Comparison of ENCODE assay signal across 18 cellular contexts in genomic region chr6:30897882-30898281, GRCh38. TPM values are rescaled to one million over a fixed set of nuclear protein-coding genes. Genes with fewer than 3 reads are reported as not detected.
DNase-seq lines count a peak whose midpoint lies in the region; ATAC-seq, FAIRE-seq and TF ChIP-seq lines count a peak whose summit lies in the region.
"Had no signal": no experiment of that assay in that cellular context is flagged by ENCODE, and none has a peak within 500 bp of the region (broad histone marks: within the 10 kb centered on the region; RNA-seq: fewer than 3 reads in every experiment).

No MANE protein-coding gene starts in this region.

- H3K27ac ChIP-seq in SK-N-SH (ENCODE audit: low read depth in 2 of 2, low read length in 1 of 2) (no peak overlapping the region), K562 (ENCODE audit: extremely low read depth, low read depth, low read length) (no peak overlapping the region)
- H3K27ac ChIP-seq: 22Rv1, GM23248 had no signal

- no peak overlapping the region for H3K4me3 ChIP-seq in SK-N-SH (ENCODE audit: low read depth in 2 of 2, low read length in 1 of 2)
- H3K4me3 ChIP-seq in K562 = no peak overlapping the region
- H3K4me3 ChIP-seq: GM23248, HAP-1 had no signal

- no peak for TF ChIP-seq POLR2A in K562 (conservative IDR thresholded peaks at IDR 0.05)

- TF ChIP-seq EP300 in SK-N-SH (IDR thresholded peaks at IDR 0.05; ENCODE audit: borderline replicate concordance in 1 of 2, low read depth in 1 of 2, low read length in 1 of 2) = no peak
- no peak for TF ChIP-seq EP300 in K562 (IDR thresholded peaks at IDR 0.05; ENCODE audit: low read length)

- H3K9me3 ChIP-seq in SK-N-SH (no peaks in the 10 kb centered on the region), K562 (replicated peaks; ENCODE audit: control insufficient read depth, insufficient read depth, low read depth, low read length) (no peaks in the 10 kb centered on the region)
- H3K9me3 ChIP-seq: HAP-1 had no signal

- 79% methylated on average over 4 of the region's 16 CpGs for WGBS in SK-N-SH (ENCODE audit: low lambda C conversion rate)
- WGBS in K562 (ENCODE audit: insufficient coverage, low coverage, missing lambda C conversion rate) = 89% methylated on average over 15 of the region's 16 CpGs

- no peaks in the 10 kb centered on the region for H3K79me2 ChIP-seq in SK-N-SH (ENCODE audit: insufficient read depth)
- no peaks in the 10 kb centered on the region for H3K79me2 ChIP-seq in K562 (ENCODE audit: control insufficient read depth, insufficient read depth, low read length)

- BruUV-seq in K562 (replicated peaks; lab: Mats Ljungman, UMichigan) = no TSS peak

- peak overlapping the region; percentile 35 for H3K27ac Mint-ChIP-seq in neural crest cell (ENCODE audit: unreplicated experiment)
- H3K27ac Mint-ChIP-seq: CD14-positive monocyte; CD8-positive, alpha-beta T cell had no signal

- no peaks in the 10 kb centered on the region for H4K20me1 ChIP-seq in SK-N-SH (ENCODE audit: insufficient read depth)
- H4K20me1 ChIP-seq in K562 (replicated peaks; ENCODE audit: control insufficient read depth, insufficient read depth, low read length) = no peaks in the 10 kb centered on the region; the same call in 1 of the 2 replicates

- POLR2A ChIA-PET in SK-N-SH (lab: Yijun Ruan, JAX) (no interaction called here), K562 (lab: Yijun Ruan, JAX) (interaction anchor here (1.9 to 2.5 kb wide), 2 partner anchors 8 to 10 kb away, joined by 4 to 10 read pairs; partner anchors contain the start of gene GTF2H4)

- DNase-seq in SK-N-SH (peak; percentile 10), K562 (ENCODE audit: extremely low read depth in 1 of 4, low spot score in 3 of 4) (no peak), neural crest cell (ENCODE audit: low read depth, low spot score) (no peak), medulla oblongata (ENCODE audit: extremely low spot score) (no peak), NCI-H82 treated with DMSO at 0.1 percent for 48 hours (lab: John Stamatoyannopoulos, UW; ENCODE audit: unreplicated experiment) (no peak)
- DNase-seq: CD8-positive, alpha-beta T cell; COR-L47; GF-D8; GM23248; KBM-7 had no signal

- H3K9me2 ChIP-seq in SK-N-SH = no peaks in the 10 kb centered on the region

- H3K4me2 ChIP-seq in SK-N-SH (no peak overlapping the region), K562 (ENCODE audit: insufficient read depth, low read length) (no peak overlapping the region)

- intact Hi-C loops in K562 (cut with micrococcal nuclease) = no loop called here

- CTCF ChIA-PET in SK-N-SH (lab: Yijun Ruan, JAX) = no interaction called here
- CTCF ChIA-PET in K562 (lab: Yijun Ruan, JAX; ENCODE audit: low intra/inter-chr PET ratio) = no interaction called here

- TF ChIP-seq RAD21 in SK-N-SH (IDR thresholded peaks at IDR 0.05; ENCODE audit: low read length) = no peak
- TF ChIP-seq RAD21 in K562 (CRISPR knock-in tag; conservative IDR thresholded peaks at IDR 0.05 in 1 of 2, IDR thresholded peaks at IDR 0.05 in 1 of 2) = no peak

- H3K9ac ChIP-seq in SK-N-SH = no peak overlapping the region
- H3K9ac ChIP-seq in K562 (ENCODE audit: insufficient read depth in 1 of 2, low read depth in 2 of 2, low read length in 2 of 2) = no peak overlapping the region
- H3K9ac ChIP-seq: GM23248 had no signal

- H3K9me3 Mint-ChIP-seq in neural crest cell = no peaks in the 10 kb centered on the region
- H3K9me3 Mint-ChIP-seq: CD14-positive monocyte; CD8-positive, alpha-beta T cell had no signal

- no peak for FAIRE-seq in K562 (lab: Jason Lieb, UNC)
- FAIRE-seq: HTR-8/SVneo had no signal

- peaks cover 10% of the 10 kb centered on the region for H3K36me3 Mint-ChIP-seq in neural crest cell (ENCODE audit: low read depth)

- in situ Hi-C loops in K562 (cut with MboI) = no loop called here

- H3K4me1 Mint-ChIP-seq in neural crest cell = peaks cover 14% of the 10 kb centered on the region
- H3K4me1 Mint-ChIP-seq: CD14-positive monocyte had no signal

- no peak overlapping the region for H3K4me3 Mint-ChIP-seq in neural crest cell
- H3K4me3 Mint-ChIP-seq: CD14-positive monocyte; CD8-positive, alpha-beta T cell had no signal

- peaks cover under 1% of the 10 kb centered on the region for H3F3A ChIP-seq in SK-N-SH (replicated peaks; ENCODE audit: insufficient read depth)

- H3K27me3 ChIP-seq in SK-N-SH (ENCODE audit: insufficient read depth) = no peaks in the 10 kb centered on the region
- H3K27me3 ChIP-seq in K562 (ENCODE audit: control insufficient read depth in 2 of 2, insufficient read depth in 2 of 2, low read length in 2 of 2) = no peaks in the 10 kb centered on the region

- H3K9me1 ChIP-seq in K562 (ENCODE audit: control insufficient read depth, insufficient read depth, low read length) = no peaks in the 10 kb centered on the region

- H3K4me1 ChIP-seq in SK-N-SH (ENCODE audit: control insufficient read depth in 1 of 2, insufficient read depth in 2 of 2, low read depth in 1 of 2, low read length in 1 of 2) (no peaks in the 10 kb centered on the region), K562 (replicated peaks in 1 of 2; ENCODE audit: control insufficient read depth in 2 of 2, insufficient read depth in 2 of 2, low read length in 2 of 2) (peaks cover 0 to 11% of the 10 kb centered on the region in 2 experiments; a peak in 1 of 5 replicates)
- H3K4me1 ChIP-seq: HAP-1 had no signal

- no peak overlapping the region for H2AFZ ChIP-seq in SK-N-SH (ENCODE audit: low read depth)
- H2AFZ ChIP-seq in K562 (ENCODE audit: low read depth, low read length) = no peak overlapping the region
- H2AFZ ChIP-seq: GM23248 had no signal

- H3K36me3 ChIP-seq in SK-N-SH (replicated peaks in 1 of 2; ENCODE audit: control insufficient read depth in 1 of 2, insufficient read depth in 2 of 2, low read length in 1 of 2) (peaks cover 9 to 55% of the 10 kb centered on the region in 2 experiments), K562 (ENCODE audit: control insufficient read depth, insufficient read depth, low read length) (peaks cover 60% of the 10 kb centered on the region; the same call in 2 of the 3 replicates)

- no peaks in the 10 kb centered on the region for H3K27me3 Mint-ChIP-seq in neural crest cell (ENCODE audit: low read depth)

- TF ChIP-seq CTCF in SK-N-SH (IDR thresholded peaks at IDR 0.05) (no peak), K562 (IDR thresholded peaks at IDR 0.05 in 2 of 3, conservative IDR thresholded peaks at IDR 0.05 in 1 of 3; ENCODE audit: insufficient read depth in 2 of 3, low read depth in 1 of 3, low read length in 3 of 3) (peak in 2 of 3 experiments; percentile 19 to 20; a peak in 1 of 6 replicates), neural crest cell (conservative IDR thresholded peaks at IDR 0.05) (no peak)

- ATAC-seq in SK-N-SH treated with all-trans-retinoic acid at 6 μM for 48 hours = no peak
- no peak for ATAC-seq in K562
- ATAC-seq in GM18520 (IDR thresholded peaks at IDR 0.05; ENCODE audit: unreplicated experiment) = no peak
- ATAC-seq: CD8-positive, alpha-beta T cell had no signal

RNA-seq across cellular contexts. Expression of gene GTF2H4, which starts 10.1 kb away (rescaled TPM):
- 30.7 and 34.9 TPM in 2 replicates for polyA plus RNA-seq in SK-N-SH (2012; rRNA removed)
- polyA plus RNA-seq in SK-N-SH (2012; cell fraction: cytosol; rRNA removed) = 17.5 and 22.3 TPM in 2 replicates
- polyA plus RNA-seq in SK-N-SH (2012; cell fraction: nucleus; rRNA removed) = 116 and 138 TPM in 2 replicates
- total RNA-seq in K562 (2011; cell fraction: chromatin; rRNA removed; ENCODE audit: low replicate concordance) = 228 and 428 TPM in 2 replicates
- 202 and 247 TPM in 2 replicates for total RNA-seq in K562 (2011; cell fraction: nucleolus; rRNA removed)
- total RNA-seq in K562 (2011; cell fraction: nucleoplasm; rRNA removed) = 179 and 226 TPM in 2 replicates
- 30.5 and 55.3 TPM in 2 replicates for total RNA-seq in K562 (2014; rRNA removed)
- total RNA-seq in K562 (2014; rRNA removed; fragmentation: Illumina TruSeq; extraction: Trizol) = 36.1 and 39.6 TPM in 2 replicates
- total RNA-seq in K562 (2015; rRNA removed; fragmentation: Illumina TruSeq; extraction: Trizol) = 38.3 and 38.6 TPM in 2 replicates
- 70.6 and 80.5 TPM in 2 replicates for total RNA-seq in K562 (2021)
- polyA plus RNA-seq in K562 (2011; rRNA removed) = 60.1 and 75.6 TPM in 2 replicates
- 57.7 and 65.7 TPM in 2 replicates for polyA plus RNA-seq in K562 (2011; cell fraction: cytosol; rRNA removed)
- 584 and 671 TPM in 2 replicates for polyA plus RNA-seq in K562 (2011; cell fraction: nucleus; rRNA removed)
- 66.1 and 69.0 TPM in 2 replicates for polyA plus RNA-seq in K562 (2012)
- polyA plus RNA-seq in K562 (2014; fragmentation: Illumina TruSeq; extraction: Trizol) = 57.1 and 76.3 TPM in 2 replicates
- 1 to 10 TPM; 3.6 to 5.2 TPM for polyA plus RNA-seq in K562 (2014; fragmentation: Nextera tagmentation; extraction: Ambion mirVana)
- 86.1 and 95.0 TPM in 2 replicates for polyA plus RNA-seq in K562 (2014; rRNA removed)
- polyA minus RNA-seq in K562 (2011; rRNA and poly(A)+ RNA removed) = 37.2 and 37.6 TPM in 2 replicates
- polyA minus RNA-seq in K562 (2011; cell fraction: cytosol; rRNA and poly(A)+ RNA removed) = 16.6 and 20.2 TPM in 2 replicates
- 60.9 and 104 TPM in 2 replicates for polyA minus RNA-seq in K562 (2011; cell fraction: nucleus; rRNA and poly(A)+ RNA removed)
- 72.6 and 78.5 TPM in 2 replicates for total RNA-seq in neural crest cell

RNA-seq across cellular contexts. Expression of gene DDR1, which starts 13.6 kb away (rescaled TPM):
- polyA plus RNA-seq in SK-N-SH (2012; rRNA removed) = 40.2 and 52.8 TPM in 2 replicates
- 32.1 and 42.6 TPM in 2 replicates for polyA plus RNA-seq in SK-N-SH (2012; cell fraction: cytosol; rRNA removed)
- 82.7 and 101 TPM in 2 replicates for polyA plus RNA-seq in SK-N-SH (2012; cell fraction: nucleus; rRNA removed)
- total RNA-seq in K562 (2011; cell fraction: chromatin; rRNA removed; ENCODE audit: low replicate concordance) = 77.6 and 145 TPM in 2 replicates
- total RNA-seq in K562 (2011; cell fraction: nucleolus; rRNA removed) = 121 and 123 TPM in 2 replicates
- total RNA-seq in K562 (2011; cell fraction: nucleoplasm; rRNA removed) = 99.0 and 108 TPM in 2 replicates
- total RNA-seq in K562 (2014; rRNA removed) = 19.9 and 27.1 TPM in 2 replicates
- total RNA-seq in K562 (2014; rRNA removed; fragmentation: Illumina TruSeq; extraction: Trizol) = 10.5 and 12.2 TPM in 2 replicates
- 10.0 and 11.1 TPM in 2 replicates for total RNA-seq in K562 (2015; rRNA removed; fragmentation: Illumina TruSeq; extraction: Trizol)
- total RNA-seq in K562 (2021) = 42.9 and 44.6 TPM in 2 replicates
- polyA plus RNA-seq in K562 (2011; rRNA removed) = 11.2 and 19.0 TPM in 2 replicates
- polyA plus RNA-seq in K562 (2011; cell fraction: cytosol; rRNA removed) = 17.3 and 19.2 TPM in 2 replicates
- polyA plus RNA-seq in K562 (2011; cell fraction: nucleus; rRNA removed) = 47.9 and 67.4 TPM in 2 replicates
- polyA plus RNA-seq in K562 (2012) = 25.5 and 32.6 TPM in 2 replicates
- polyA plus RNA-seq in K562 (2014; fragmentation: Illumina TruSeq; extraction: Trizol) = 16.0 and 19.8 TPM in 2 replicates
- polyA plus RNA-seq in K562 (2014; fragmentation: Nextera tagmentation; extraction: Ambion mirVana) = 1 to 10 TPM; 1.4 to 1.6 TPM
- polyA plus RNA-seq in K562 (2014; rRNA removed) = 19.3 and 20.2 TPM in 2 replicates
- polyA minus RNA-seq in K562 (2011; rRNA and poly(A)+ RNA removed) = 16.3 and 21.0 TPM in 2 replicates
- 26.3 and 45.5 TPM in 2 replicates for polyA minus RNA-seq in K562 (2011; cell fraction: cytosol; rRNA and poly(A)+ RNA removed)
- polyA minus RNA-seq in K562 (2011; cell fraction: nucleus; rRNA and poly(A)+ RNA removed) = 27.9 and 41.7 TPM in 2 replicates
- total RNA-seq in neural crest cell = 160 and 178 TPM in 2 replicates

RNA-seq across cellular contexts. Expression of gene VARS2, which starts 16.2 kb away (rescaled TPM):
- polyA plus RNA-seq in SK-N-SH (2012; rRNA removed) (31.2 TPM in 2 replicates), K562 (2011; rRNA removed) (35.1 and 56.2 TPM in 2 replicates), K562 (2014; fragmentation: Illumina TruSeq; extraction: Trizol) (28.3 and 29.9 TPM in 2 replicates), K562 (2014; fragmentation: Nextera tagmentation; extraction: Ambion mirVana) (1 to 10 TPM; 1.6 to 2.3 TPM), K562 (2014; rRNA removed) (44.8 and 53.6 TPM in 2 replicates)
- 10.5 and 13.7 TPM in 2 replicates for polyA plus RNA-seq in SK-N-SH (2012; cell fraction: cytosol; rRNA removed)
- polyA plus RNA-seq in SK-N-SH (2012; cell fraction: nucleus; rRNA removed) = 139 and 142 TPM in 2 replicates
- 134 and 271 TPM in 2 replicates for total RNA-seq in K562 (2011; cell fraction: chromatin; rRNA removed; ENCODE audit: low replicate concordance)
- total RNA-seq in K562 (2011; cell fraction: nucleolus; rRNA removed) = 116 and 125 TPM in 2 replicates
- 117 and 125 TPM in 2 replicates for total RNA-seq in K562 (2011; cell fraction: nucleoplasm; rRNA removed)
- total RNA-seq in K562 (2014; rRNA removed) (31.1 and 46.0 TPM in 2 replicates), K562 (2014; rRNA removed; fragmentation: Illumina TruSeq; extraction: Trizol) (16.8 and 18.5 TPM in 2 replicates), K562 (2015; rRNA removed; fragmentation: Illumina TruSeq; extraction: Trizol) (23.3 and 26.3 TPM in 2 replicates), K562 (2021) (41.0 and 48.0 TPM in 2 replicates), neural crest cell (61.3 and 68.2 TPM in 2 replicates)
- polyA plus RNA-seq in K562 (2011; cell fraction: cytosol; rRNA removed) = 28.8 and 33.9 TPM in 2 replicates
- 263 and 308 TPM in 2 replicates for polyA plus RNA-seq in K562 (2011; cell fraction: nucleus; rRNA removed)
- 38.5 and 55.4 TPM in 2 replicates for polyA plus RNA-seq in K562 (2012)
- polyA minus RNA-seq in K562 (2011; rRNA and poly(A)+ RNA removed) = 46.2 and 47.8 TPM in 2 replicates
- 18.4 and 32.6 TPM in 2 replicates for polyA minus RNA-seq in K562 (2011; cell fraction: cytosol; rRNA and poly(A)+ RNA removed)
- 28.9 and 49.2 TPM in 2 replicates for polyA minus RNA-seq in K562 (2011; cell fraction: nucleus; rRNA and poly(A)+ RNA removed)

RNA-seq across cellular contexts. Expression of gene SFTA2, which starts 34.1 kb away (rescaled TPM):
- polyA plus RNA-seq in SK-N-SH (2012; rRNA removed) (not detected in 2 replicates), K562 (2011; rRNA removed) (not detected in 2 replicates), K562 (2014; fragmentation: Illumina TruSeq; extraction: Trizol) (not detected in 2 replicates), K562 (2014; fragmentation: Nextera tagmentation; extraction: Ambion mirVana) (not detected), K562 (2014; rRNA removed) (not detected in 2 replicates)
- not detected in 2 replicates for polyA plus RNA-seq in SK-N-SH (2012; cell fraction: cytosol; rRNA removed)
- 0.09 TPM in 1 of 2 replicates, not detected in the other for polyA plus RNA-seq in SK-N-SH (2012; cell fraction: nucleus; rRNA removed)
- total RNA-seq in K562 (2011; cell fraction: chromatin; rRNA removed; ENCODE audit: low replicate concordance) = not detected in 2 replicates
- total RNA-seq in K562 (2011; cell fraction: nucleolus; rRNA removed) = not detected in 2 replicates
- total RNA-seq in K562 (2011; cell fraction: nucleoplasm; rRNA removed) = not detected in 2 replicates
- total RNA-seq in K562 (2014; rRNA removed) (not detected in 2 replicates), K562 (2014; rRNA removed; fragmentation: Illumina TruSeq; extraction: Trizol) (not detected in 2 replicates), K562 (2015; rRNA removed; fragmentation: Illumina TruSeq; extraction: Trizol) (not detected in 2 replicates), K562 (2021) (0.78 TPM in 1 of 2 replicates, not detected in the other), neural crest cell (not detected in 2 replicates)
- not detected in 2 replicates for polyA plus RNA-seq in K562 (2011; cell fraction: cytosol; rRNA removed)
- not detected in 2 replicates for polyA plus RNA-seq in K562 (2011; cell fraction: nucleus; rRNA removed)
- 0.17 TPM in 1 of 2 replicates, not detected in the other for polyA plus RNA-seq in K562 (2012)
- polyA minus RNA-seq in K562 (2011; rRNA and poly(A)+ RNA removed) = not detected in 2 replicates
- polyA minus RNA-seq in K562 (2011; cell fraction: cytosol; rRNA and poly(A)+ RNA removed) = not detected in 2 replicates
- not detected in 2 replicates for polyA minus RNA-seq in K562 (2011; cell fraction: nucleus; rRNA and poly(A)+ RNA removed)
- total RNA-seq: A673; CD8-positive, alpha-beta T cell; GM23248 had no signal
- polyA plus RNA-seq: BJ, CD14-positive monocyte, GM23248 had no signal

RNA-seq across cellular contexts. Expression of gene MUCL3, which starts 42.9 kb away (rescaled TPM):
- not detected in 2 replicates for polyA plus RNA-seq in SK-N-SH (2012; rRNA removed)
- 0.01 TPM in 2 replicates for polyA plus RNA-seq in SK-N-SH (2012; cell fraction: cytosol; rRNA removed)
- not detected in 2 replicates for polyA plus RNA-seq in SK-N-SH (2012; cell fraction: nucleus; rRNA removed)
- not detected in 2 replicates for total RNA-seq in K562 (2011; cell fraction: chromatin; rRNA removed; ENCODE audit: low replicate concordance)
- total RNA-seq in K562 (2011; cell fraction: nucleolus; rRNA removed) = not detected in 2 replicates
- not detected in 2 replicates for total RNA-seq in K562 (2011; cell fraction: nucleoplasm; rRNA removed)
- total RNA-seq in K562 (2014; rRNA removed) = not detected in 2 replicates
- total RNA-seq in K562 (2014; rRNA removed; fragmentation: Illumina TruSeq; extraction: Trizol) = not detected in 2 replicates
- not detected in 2 replicates for total RNA-seq in K562 (2015; rRNA removed; fragmentation: Illumina TruSeq; extraction: Trizol)
- total RNA-seq in K562 (2021) = not detected in 2 replicates
- not detected in 2 replicates for polyA plus RNA-seq in K562 (2011; rRNA removed)
- polyA plus RNA-seq in K562 (2011; cell fraction: cytosol; rRNA removed) = not detected in 2 replicates
- polyA plus RNA-seq in K562 (2011; cell fraction: nucleus; rRNA removed) = not detected in 2 replicates
- 0.03 and 0.07 TPM in 2 replicates for polyA plus RNA-seq in K562 (2012)
- not detected in 2 replicates for polyA plus RNA-seq in K562 (2014; fragmentation: Illumina TruSeq; extraction: Trizol)
- not detected for polyA plus RNA-seq in K562 (2014; fragmentation: Nextera tagmentation; extraction: Ambion mirVana)
- polyA plus RNA-seq in K562 (2014; rRNA removed) = 0.07 TPM in 1 of 2 replicates, not detected in the other
- polyA minus RNA-seq in K562 (2011; rRNA and poly(A)+ RNA removed) = not detected in 2 replicates
- polyA minus RNA-seq in K562 (2011; cell fraction: cytosol; rRNA and poly(A)+ RNA removed) = not detected in 2 replicates
- polyA minus RNA-seq in K562 (2011; cell fraction: nucleus; rRNA and poly(A)+ RNA removed) = not detected in 2 replicates
- total RNA-seq in neural crest cell = not detected in 2 replicates
- total RNA-seq: A673; CD8-positive, alpha-beta T cell; GM23248 had no signal
- polyA plus RNA-seq: BJ, CD14-positive monocyte, GM23248 had no signal

Comparison
In these comparisons a context has a peak if more than half of its experiments do, and no peak if none do; other contexts are left out.
1. CTCF ChIP-seq: peak in K562 (2 of 3); none in SK-N-SH (single experiment) and neural crest cell (single experiment).
2. Of the 27 proteins assayed by ChIP-seq in both K562 and SK-N-SH: peak only in K562: CTCF; only in SK-N-SH: none; in both: none; in neither: 26.